ENCODE assay signal across 24 cellular contexts in genomic region chr1:243980471-243980870, GRCh38.
"Had no signal": no experiment of that assay in that cellular context is flagged by ENCODE, and none has a peak within 500 bp of the region (broad histone marks: within the 10 kb centered on the region; RNA-seq: fewer than 3 reads in every experiment).

No MANE protein-coding gene starts in this region.

- H3K9me3 Mint-ChIP-seq: activated CD4-positive, alpha-beta memory T cell treated with anti-CD3 and anti-CD28 coated beads, Interleukin-2, amount 10 ng/mL, durations not matched to agents 7 days and 5 days; activated CD4-positive, alpha-beta T cell treated with anti-CD3 and anti-CD28 coated beads, Interleukin-2, amount 10 ng/mL, durations not matched to agents 24 days and 14 days; activated naive CD4-positive, alpha-beta T cell treated with anti-CD3 and anti-CD28 coated beads, Interleukin-2, amount 10 ng/mL, durations not matched to agents 7 days and 5 days; activated naive CD8-positive, alpha-beta T cell treated with anti-CD3 and anti-CD28 coated beads for 36 hours; activated T-cell treated with anti-CD3 and anti-CD28 coated beads, Interleukin-2, amount 50 U/mL, for 24 hours; activated T-cell treated with anti-CD3 and anti-CD28 coated beads, Interleukin-2, amount 50 U/mL, for 72 hours; central memory CD8-positive, alpha-beta T cell; dendritic cell treated with granulocyte-macrophage colony-stimulating factor and Interleukin-4, amounts not matched to agents 40 ng/mL and 50 ng/mL, for 4 days; endodermal cell had no signal

- H3K36me3 Mint-ChIP-seq: activated naive CD4-positive, alpha-beta T cell treated with anti-CD3 and anti-CD28 coated beads, Interleukin-2, amount 10 ng/mL, durations not matched to agents 7 days and 5 days; activated naive CD8-positive, alpha-beta T cell treated with anti-CD3 and anti-CD28 coated beads for 36 hours; brain had no signal

- H3K27ac Mint-ChIP-seq: activated CD4-positive, alpha-beta memory T cell treated with anti-CD3 and anti-CD28 coated beads, Interleukin-2, amount 10 ng/mL, durations not matched to agents 7 days and 5 days; activated CD4-positive, alpha-beta T cell treated with anti-CD3 and anti-CD28 coated beads for 36 hours; activated CD4-positive, alpha-beta T cell treated with anti-CD3 and anti-CD28 coated beads, Interleukin-2, amount 10 ng/mL, durations not matched to agents 24 days and 14 days; activated naive CD4-positive, alpha-beta T cell treated with anti-CD3 and anti-CD28 coated beads, Interleukin-2, amount 10 ng/mL, durations not matched to agents 7 days and 5 days; activated naive CD8-positive, alpha-beta T cell treated with anti-CD3 and anti-CD28 coated beads for 36 hours; activated T-cell treated with anti-CD3 and anti-CD28 coated beads, Interleukin-2, amount 50 U/mL, for 24 hours; activated T-cell treated with anti-CD3 and anti-CD28 coated beads, Interleukin-2, amount 50 U/mL, for 72 hours; brain; dendritic cell treated with granulocyte-macrophage colony-stimulating factor and Interleukin-4, amounts not matched to agents 40 ng/mL and 50 ng/mL, for 4 days; endodermal cell had no signal

- H3K4me1 Mint-ChIP-seq: activated CD4-positive, alpha-beta memory T cell treated with anti-CD3 and anti-CD28 coated beads, Interleukin-2, amount 10 ng/mL, durations not matched to agents 7 days and 5 days; activated CD4-positive, alpha-beta T cell treated with anti-CD3 and anti-CD28 coated beads for 36 hours; activated CD4-positive, alpha-beta T cell treated with anti-CD3 and anti-CD28 coated beads, Interleukin-2, amount 10 ng/mL, durations not matched to agents 24 days and 14 days; activated naive CD4-positive, alpha-beta T cell treated with anti-CD3 and anti-CD28 coated beads, Interleukin-2, amount 10 ng/mL, durations not matched to agents 7 days and 5 days; activated naive CD8-positive, alpha-beta T cell treated with anti-CD3 and anti-CD28 coated beads for 36 hours; brain; central memory CD8-positive, alpha-beta T cell; endodermal cell had no signal

- H3K4me3 Mint-ChIP-seq: activated CD4-positive, alpha-beta memory T cell treated with anti-CD3 and anti-CD28 coated beads, Interleukin-2, amount 10 ng/mL, durations not matched to agents 7 days and 5 days; activated CD4-positive, alpha-beta T cell treated with anti-CD3 and anti-CD28 coated beads for 36 hours; activated CD4-positive, alpha-beta T cell treated with anti-CD3 and anti-CD28 coated beads, Interleukin-2, amount 10 ng/mL, durations not matched to agents 24 days and 14 days; activated naive CD4-positive, alpha-beta T cell treated with anti-CD3 and anti-CD28 coated beads, Interleukin-2, amount 10 ng/mL, durations not matched to agents 7 days and 5 days; activated naive CD8-positive, alpha-beta T cell treated with anti-CD3 and anti-CD28 coated beads for 36 hours; activated T-cell treated with anti-CD3 and anti-CD28 coated beads, Interleukin-2, amount 50 U/mL, for 24 hours; activated T-cell treated with anti-CD3 and anti-CD28 coated beads, Interleukin-2, amount 50 U/mL, for 72 hours; brain; central memory CD8-positive, alpha-beta T cell; dendritic cell treated with granulocyte-macrophage colony-stimulating factor and Interleukin-4, amounts not matched to agents 40 ng/mL and 50 ng/mL, for 4 days; endodermal cell had no signal

- ATAC-seq: activated CD4-positive, alpha-beta T cell treated with anti-CD3 and anti-CD28 coated beads for 36 hours; activated T-cell treated with anti-CD3 and anti-CD28 coated beads, Interleukin-2, amount 50 U/mL, for 72 hours; foreskin keratinocyte; gastrocnemius medialis; heart right ventricle had no signal

- H3K27me3 Mint-ChIP-seq: activated CD4-positive, alpha-beta memory T cell treated with anti-CD3 and anti-CD28 coated beads, Interleukin-2, amount 10 ng/mL, durations not matched to agents 7 days and 5 days; activated CD4-positive, alpha-beta T cell treated with anti-CD3 and anti-CD28 coated beads for 36 hours; activated CD4-positive, alpha-beta T cell treated with anti-CD3 and anti-CD28 coated beads, Interleukin-2, amount 10 ng/mL, durations not matched to agents 24 days and 14 days; activated naive CD4-positive, alpha-beta T cell treated with anti-CD3 and anti-CD28 coated beads, Interleukin-2, amount 10 ng/mL, durations not matched to agents 7 days and 5 days; activated T-cell treated with anti-CD3 and anti-CD28 coated beads, Interleukin-2, amount 50 U/mL, for 24 hours; dendritic cell treated with granulocyte-macrophage colony-stimulating factor and Interleukin-4, amounts not matched to agents 40 ng/mL and 50 ng/mL, for 4 days had no signal

- DNase-seq: activated CD4-positive, alpha-beta memory T cell treated with anti-CD3 and anti-CD28 coated beads, Interleukin-2, amount 10 ng/mL, durations not matched to agents 7 days and 5 days; activated CD4-positive, alpha-beta T cell treated with anti-CD3 and anti-CD28 coated beads for 36 hours; activated CD4-positive, alpha-beta T cell treated with anti-CD3 and anti-CD28 coated beads, Interleukin-2, amount 10 ng/mL, durations not matched to agents 24 days and 14 days; activated CD4-positive, CD25-positive, alpha-beta regulatory T cell; activated CD4-positive, CD25-positive, alpha-beta regulatory T cell treated with anti-CD3 and anti-CD28 coated beads, Interleukin-2, amount 50 U/mL, for 72 hours; activated CD8-positive, alpha-beta memory T cell treated with anti-CD3 and anti-CD28 coated beads, Interleukin-2, amount 50 U/mL, for 48 hours; activated gamma-delta T cell; activated naive CD4-positive, alpha-beta T cell; activated naive CD4-positive, alpha-beta T cell treated with anti-CD3 and anti-CD28 coated beads, Interleukin-2, amount 10 ng/mL, durations not matched to agents 7 days and 5 days; activated naive CD8-positive, alpha-beta T cell treated with anti-CD3 and anti-CD28 coated beads for 36 hours; activated T-cell treated with anti-CD3 and anti-CD28 coated beads for 4 hours; activated T-cell treated with anti-CD3 and anti-CD28 coated beads, Interleukin-2, amount 50 U/mL, for 24 hours; activated T-cell treated with anti-CD3 and anti-CD28 coated beads, Interleukin-2, amount 50 U/mL, for 72 hours; dorsolateral prefrontal cortex; effector memory CD4-positive, alpha-beta T cell; endodermal cell; erythroblast; foreskin keratinocyte; gastrocnemius medialis; heart right ventricle; T-helper 2 cell had no signal
